1 cellular context compared by ENCODE assay signal in genomic region chr5:163505475-163506457, GRCh38.
A peak's percentile ranks its signal among the peaks of the same experiment; 100 is the strongest.
TF ChIP-seq lines count a peak whose summit lies in the region.

MAT2B (plus strand) TSS chr5:163505619; CDS start chr5:163505687, 68 bp downstream.

TF ChIP-seq in HEK293, 187 proteins besides CTCF, POLR2A, EP300 and RAD21 (continued from another document and continues in another):
- TF ChIP-seq ZNF580 (tag by site-specific recombination; IDR thresholded peaks at IDR 0.05) (no peak; the same call in 1 of the 2 replicates), SP7 (tag by site-specific recombination; IDR thresholded peaks at IDR 0.05) (peak; percentile 64), ZNF114 (tag by site-specific recombination; IDR thresholded peaks at IDR 0.05) (no peak), ZIC2 (tag by site-specific recombination; IDR thresholded peaks at IDR 0.05) (0 out of 2 replicates have a peak, but pooled peaks have one; percentile 22), ZNF2 (tag by site-specific recombination; IDR thresholded peaks at IDR 0.05) (peak; percentile 57), ZNF416 (tag by site-specific recombination; IDR thresholded peaks at IDR 0.05) (no peak), ZNF514 (tag by site-specific recombination; IDR thresholded peaks at IDR 0.05) (no peak), ZNF596 (tag by site-specific recombination; IDR thresholded peaks at IDR 0.05) (peak; percentile 42; the same call in 1 of the 2 replicates), ZNF10 (tag by site-specific recombination; IDR thresholded peaks at IDR 0.05) (no peak), ZEB2 (tag by site-specific recombination; IDR thresholded peaks at IDR 0.05) (peak; percentile 90), ZNF302 (tag by site-specific recombination; IDR thresholded peaks at IDR 0.05; ENCODE audit: low read depth) (no peak), TSHZ1 (tag by site-specific recombination; IDR thresholded peaks at IDR 0.05; ENCODE audit: borderline replicate concordance) (peak; percentile 38; the same call in 1 of the 2 replicates), ZNF121 (tag by site-specific recombination; IDR thresholded peaks at IDR 0.05) (peak; percentile 45; the same call in 1 of the 2 replicates), ZNF292 (tag by site-specific recombination; IDR thresholded peaks at IDR 0.05; ENCODE audit: borderline replicate concordance, low read depth) (no peak), ZNF146 (tag by site-specific recombination; IDR thresholded peaks at IDR 0.05) (no peak), BCL11A (tag by site-specific recombination; IDR thresholded peaks at IDR 0.05; ENCODE audit: low read depth) (peak; percentile 64; the same call in 1 of the 2 replicates), KLF17 (tag by site-specific recombination; IDR thresholded peaks at IDR 0.05) (no peak), ZNF585B (tag by site-specific recombination; IDR thresholded peaks at IDR 0.05) (no peak), BCL6B (tag by site-specific recombination; IDR thresholded peaks at IDR 0.05) (no peak), ZFP41 (tag by site-specific recombination; IDR thresholded peaks at IDR 0.05; ENCODE audit: borderline replicate concordance) (no peak), ZBTB17 (tag by site-specific recombination; IDR thresholded peaks at IDR 0.05) (peak; percentile 74), ZBTB44 (tag by site-specific recombination; IDR thresholded peaks at IDR 0.05) (no peak), ZNF623 (tag by site-specific recombination; IDR thresholded peaks at IDR 0.05) (no peak; the same call in 1 of the 2 replicates), ZNF24 (tag by site-specific recombination; IDR thresholded peaks at IDR 0.05) (peak; percentile 81), ZNF660 (tag by site-specific recombination; IDR thresholded peaks at IDR 0.05) (peak; percentile 18; the same call in 1 of the 2 replicates), OSR2 (tag by site-specific recombination; IDR thresholded peaks at IDR 0.05) (0 out of 2 replicates have a peak, but pooled peaks have one; percentile 34), ZNF366 (tag by site-specific recombination; conservative IDR thresholded peaks at IDR 0.05) (peak; percentile 42; the same call in 1 of the 2 replicates), ZNF202 (tag by site-specific recombination; IDR thresholded peaks at IDR 0.05; ENCODE audit: borderline replicate concordance) (no peak), ZSCAN30 (tag by site-specific recombination; IDR thresholded peaks at IDR 0.05) (peak; percentile 61; the same call in 1 of the 2 replicates), ZSCAN23 (tag by site-specific recombination; IDR thresholded peaks at IDR 0.05) (no peak), PRDM10 (tag by site-specific recombination; IDR thresholded peaks at IDR 0.05) (peak; percentile 54), ZNF211 (tag by site-specific recombination; IDR thresholded peaks at IDR 0.05; ENCODE audit: low read depth) (no peak), ZNF473 (tag by site-specific recombination; IDR thresholded peaks at IDR 0.05) (no peak), REPIN1 (tag by site-specific recombination; IDR thresholded peaks at IDR 0.05; ENCODE audit: low read depth) (no peak), HOXC10 (CRISPR knock-in tag; IDR thresholded peaks at IDR 0.05) (no peak), ZFP3 (tag by site-specific recombination; IDR thresholded peaks at IDR 0.05; ENCODE audit: low read depth) (no peak), ZNF670 (tag by site-specific recombination; IDR thresholded peaks at IDR 0.05; ENCODE audit: low read depth) (no peak), GFI1B (tag by site-specific recombination; IDR thresholded peaks at IDR 0.05) (no peak), ZNF26 (tag by site-specific recombination; IDR thresholded peaks at IDR 0.05) (no peak), ZNF837 (tag by site-specific recombination; IDR thresholded peaks at IDR 0.05) (no peak), KLF1 (tag by site-specific recombination; IDR thresholded peaks at IDR 0.05) (peak; percentile 84), ZNF148 (tag by site-specific recombination; IDR thresholded peaks at IDR 0.05; ENCODE audit: borderline replicate concordance) (no peak), KLF10 (tag by site-specific recombination; IDR thresholded peaks at IDR 0.05) (peak; percentile 96), GLI2 (tag by site-specific recombination; IDR thresholded peaks at IDR 0.05; ENCODE audit: borderline replicate concordance, low read depth) (no peak), ZNF214 (tag by site-specific recombination; IDR thresholded peaks at IDR 0.05; ENCODE audit: borderline replicate concordance) (no peak), ZNF394 (tag by site-specific recombination; IDR thresholded peaks at IDR 0.05; ENCODE audit: borderline replicate concordance) (peak; percentile 37; the same call in 1 of the 2 replicates), ZBTB48 (tag by site-specific recombination; IDR thresholded peaks at IDR 0.05) (0 out of 2 replicates have a peak, but pooled peaks have one; percentile 19), SALL2 (tag by site-specific recombination; IDR thresholded peaks at IDR 0.05; ENCODE audit: borderline replicate concordance) (no peak), ZNF621 (tag by site-specific recombination; IDR thresholded peaks at IDR 0.05) (no peak), ZNF549 (tag by site-specific recombination; IDR thresholded peaks at IDR 0.05) (no peak), ZNF692 (tag by site-specific recombination; IDR thresholded peaks at IDR 0.05) (peak; percentile 83; the same call in 1 of the 2 replicates), ZNF768 (tag by site-specific recombination; IDR thresholded peaks at IDR 0.05) (no peak)
